Comparison of ENCODE assay signal across 9 cellular contexts in genomic region chr14:63893701-63894458, GRCh38. TPM values are rescaled to one million over a fixed set of nuclear protein-coding genes. Genes with fewer than 3 reads are reported as not detected.
DNase-seq lines count a peak whose midpoint lies in the region; ATAC-seq, FAIRE-seq and TF ChIP-seq lines count a peak whose summit lies in the region.
"Had no signal": no experiment of that assay in that cellular context is flagged by ENCODE, and none has a peak within 500 bp of the region (broad histone marks: within the 10 kb centered on the region; RNA-seq: fewer than 3 reads in every experiment).

No MANE protein-coding gene starts in this region.

- no peak overlapping the region for H2BK120ac ChIP-seq in H9 (ENCODE audit: low read depth, low read length, poor library complexity, severe bottlenecking)

- no peak overlapping the region for H3K4ac ChIP-seq in H9 (ENCODE audit: low read depth, low read length)

- dilution Hi-C loops in keratinocyte (cut with MboI; ENCODE audit: extremely low pct_ligation_motif_present, low sequenced_read_pairs), result no loop called here

- H4K5ac ChIP-seq in H9 (ENCODE audit: insufficient read length, low read depth, low read length), result no peak overlapping the region

- no peak overlapping the region for H3K4me3 ChIP-seq in keratinocyte (ENCODE audit: control insufficient read depth in 2 of 3, extremely low read depth in 1 of 3, insufficient read depth in 2 of 3, low read depth in 1 of 3, low read length in 3 of 3)

- no peak for TF ChIP-seq CTCF in H9 (conservative IDR thresholded peaks at IDR 0.05)
- no peak for TF ChIP-seq CTCF in keratinocyte (optimal IDR thresholded peaks at IDR 0.05 in 1 of 3, IDR thresholded peaks at IDR 0.05 in 1 of 3, conservative IDR thresholded peaks at IDR 0.05 in 1 of 3; ENCODE audit: extremely low read depth in 1 of 3, insufficient read depth in 2 of 3, low read length in 3 of 3)

- H4K91ac ChIP-seq in H9 (ENCODE audit: insufficient read length, low read depth, low read length), result no peak overlapping the region

- no peaks in the 10 kb centered on the region for H3K9me3 Mint-ChIP-seq in H9

- H3K4me2 ChIP-seq in H9 (ENCODE audit: insufficient read depth, insufficient read length, low read length), result no peak overlapping the region
- peak overlapping the region; percentile 1 for H3K4me2 ChIP-seq in keratinocyte (ENCODE audit: control insufficient read depth, extremely low read depth, insufficient read depth, low read depth, low read length)

- no CpG with 5 or more reads among the region's 5 CpGs for WGBS in H9 (ENCODE audit: extremely low coverage, insufficient read length, low lambda C conversion rate)

- no peaks in the 10 kb centered on the region for H3K36me3 ChIP-seq in keratinocyte (ENCODE audit: control insufficient read depth in 2 of 2, extremely low read depth in 1 of 2, insufficient read depth in 2 of 2, low read length in 2 of 2)

- no peak for ATAC-seq in HG03521 (IDR thresholded peaks at IDR 0.05; ENCODE audit: unreplicated experiment)
- ATAC-seq in HG02973 (IDR thresholded peaks at IDR 0.05; ENCODE audit: unreplicated experiment), result no peak
- no peak for ATAC-seq in GM21360 (IDR thresholded peaks at IDR 0.05; ENCODE audit: unreplicated experiment)

- no peak overlapping the region for H3T11ph ChIP-seq in H9 (ENCODE audit: low read length)

- no peak overlapping the region for H2BK15ac ChIP-seq in H9 (ENCODE audit: low read depth, low read length)

- H3K18ac ChIP-seq in H9 (ENCODE audit: insufficient read length, low read depth, low read length), result peak overlapping the region; percentile 67

- H3K23me2 ChIP-seq in H9 (ENCODE audit: insufficient read length, low read depth, low read length, poor library complexity, severe bottlenecking), result no peaks in the 10 kb centered on the region

- H3K79me2 ChIP-seq in H9 (ENCODE audit: insufficient read depth, low read length) (no peaks in the 10 kb centered on the region; the same call in 1 of the 2 replicates), keratinocyte (ENCODE audit: control insufficient read depth, insufficient read depth, low read length) (no peaks in the 10 kb centered on the region)

- no peak overlapping the region for H2BK5ac ChIP-seq in H9 (ENCODE audit: insufficient read length, low read length)

- H3K27ac ChIP-seq in H9 (ENCODE audit: insufficient read length, low read depth, low read length), result no peak overlapping the region
- no peak overlapping the region for H3K27ac ChIP-seq in keratinocyte (ENCODE audit: control insufficient read depth, insufficient read depth, low read length)

- no peaks in the 10 kb centered on the region; the same call in 1 of the 2 replicates for H3K27me3 Mint-ChIP-seq in H9 (ENCODE audit: low read depth)

- H3K27ac Mint-ChIP-seq in H9, result peak overlapping the region in 2 of 3 experiments; percentile 90 to 97; a peak in 5 of 7 replicates

- H3K79me1 ChIP-seq in H9 (ENCODE audit: insufficient read depth, low read depth, low read length, poor library complexity, severe bottlenecking), result no peaks in the 10 kb centered on the region

- peaks cover 42 to 44% of the 10 kb centered on the region in 2 experiments for H3K4me1 Mint-ChIP-seq in H9

- H3K4me1 ChIP-seq in H9 (ENCODE audit: insufficient read depth, low read length) (peaks cover 9% of the 10 kb centered on the region; the same call in 1 of the 2 replicates), keratinocyte (ENCODE audit: control insufficient read depth, extremely low read depth, insufficient read depth, low read length) (peaks cover 33% of the 10 kb centered on the region)

- H3K9ac ChIP-seq in H9 (ENCODE audit: extremely low read depth, insufficient read length, low read length), result no peak overlapping the region
- no peak overlapping the region for H3K9ac ChIP-seq in keratinocyte (ENCODE audit: control insufficient read depth, extremely low read depth, insufficient read depth, low read length)

- H3K23ac ChIP-seq in H9 (ENCODE audit: insufficient read length, low read depth, low read length), result no peak overlapping the region

- H3K27me3 ChIP-seq in H9 (ENCODE audit: insufficient read depth, low read length), result no peaks in the 10 kb centered on the region
- H3K27me3 ChIP-seq in keratinocyte (ENCODE audit: control insufficient read depth, extremely low read depth, insufficient read depth, low read length), result no peaks in the 10 kb centered on the region

- no peak overlapping the region for H4K8ac ChIP-seq in H9 (replicated peaks; ENCODE audit: insufficient read length, low read depth, low read length)

- peaks cover 0 to 3% (median 0%) of the 10 kb centered on the region in 3 experiments; a peak in 2 of 7 replicates for H3K36me3 Mint-ChIP-seq in H9 (ENCODE audit: insufficient read depth in 1 of 3, low read depth in 3 of 3)

- no peak overlapping the region for H3K56ac ChIP-seq in H9 (ENCODE audit: insufficient read length, low read depth, low read length)

- no peak for DNase-seq in H9
- DNase-seq in brain pericyte (ENCODE audit: low read depth, low spot score), result peak; percentile 32
- DNase-seq in keratinocyte (ENCODE audit: low read depth, low spot score), result no peak
- DNase-seq in smooth muscle cell of the brain vasculature (ENCODE audit: low read depth, low spot score), result peak; percentile 73
- DNase-seq in superior temporal gyrus (ENCODE audit: extremely low spot score), result no peak
- DNase-seq: cerebellar nuclear complex had no signal

- no peak overlapping the region for H2BK12ac ChIP-seq in H9 (ENCODE audit: insufficient read length, low read depth, low read length)

- H3K9me1 ChIP-seq in keratinocyte (ENCODE audit: control insufficient read depth, extremely low read depth, insufficient read depth, low read length), result peaks cover 4% of the 10 kb centered on the region

- FAIRE-seq in keratinocyte (lab: Jason Lieb, UNC), result peak; percentile 41

- no peak overlapping the region for H3K4me3 Mint-ChIP-seq in H9

- no peak overlapping the region for H2AFZ ChIP-seq in H9 (ENCODE audit: low read length)
- no peak overlapping the region for H2AFZ ChIP-seq in keratinocyte (ENCODE audit: control insufficient read depth, low read length)

- H3K14ac ChIP-seq in H9 (ENCODE audit: insufficient read depth, low read length), result peak overlapping the region; percentile 17; the same call in 1 of the 2 replicates

- H4K20me1 ChIP-seq in H9 (ENCODE audit: control insufficient read depth, insufficient read depth, insufficient read length) (no peaks in the 10 kb centered on the region), keratinocyte (ENCODE audit: control insufficient read depth, extremely low read depth, insufficient read depth, low read length) (no peaks in the 10 kb centered on the region)

- no peak overlapping the region for H2AK5ac ChIP-seq in H9 (ENCODE audit: insufficient read length, low read length)

- H3K9me3 ChIP-seq in H9 (ENCODE audit: control insufficient read depth, low read depth, low read length), result no peaks in the 10 kb centered on the region
- H3K9me3 ChIP-seq in keratinocyte (ENCODE audit: control insufficient read depth, low read depth, low read length), result no peaks in the 10 kb centered on the region

- H2BK20ac ChIP-seq in H9 (ENCODE audit: low read depth, low read length, poor library complexity, severe bottlenecking), result no peak overlapping the region

RNA-seq across cellular contexts. Expression of gene SYNE2, which starts 41.1 kb away (rescaled TPM):
- 36.9 and 43.3 TPM in 2 replicates for total RNA-seq in H9 (2021)
- 9.5 to 11.0 TPM (median 9.9 TPM) in 3 replicates for polyA plus RNA-seq in keratinocyte
- polyA plus RNA-seq in keratinocyte (2011; ENCODE audit: low read depth), result 36.0 TPM
- 5.5 and 6.1 TPM in 2 replicates for polyA plus RNA-seq in keratinocyte (2011; cell fraction: cytosol; rRNA removed)
- 32.3 and 38.4 TPM in 2 replicates for polyA plus RNA-seq in keratinocyte (2011; cell fraction: nucleus; rRNA removed)
- 9.3 and 16.1 TPM in 2 replicates for polyA plus RNA-seq in keratinocyte (2012; ENCODE audit: low replicate concordance)
- polyA minus RNA-seq in keratinocyte, result 39.6 to 72.5 TPM (median 53.5 TPM) in 3 replicates
- 12.7 TPM for polyA minus RNA-seq in keratinocyte (2011; cell fraction: cytosol; rRNA and poly(A)+ RNA removed)
- polyA minus RNA-seq in keratinocyte (2011; cell fraction: nucleus; rRNA and poly(A)+ RNA removed), result 74.7 and 120 TPM in 2 replicates

Comparison
In these comparisons a context has a peak if more than half of its experiments do, and no peak if none do; other contexts are left out.
1. DNase-seq: peak in brain pericyte (single experiment) and smooth muscle cell of the brain vasculature (single experiment); none in H9 (single experiment), keratinocyte (single experiment) and superior temporal gyrus (single experiment).